In the genomic region with DNA sequence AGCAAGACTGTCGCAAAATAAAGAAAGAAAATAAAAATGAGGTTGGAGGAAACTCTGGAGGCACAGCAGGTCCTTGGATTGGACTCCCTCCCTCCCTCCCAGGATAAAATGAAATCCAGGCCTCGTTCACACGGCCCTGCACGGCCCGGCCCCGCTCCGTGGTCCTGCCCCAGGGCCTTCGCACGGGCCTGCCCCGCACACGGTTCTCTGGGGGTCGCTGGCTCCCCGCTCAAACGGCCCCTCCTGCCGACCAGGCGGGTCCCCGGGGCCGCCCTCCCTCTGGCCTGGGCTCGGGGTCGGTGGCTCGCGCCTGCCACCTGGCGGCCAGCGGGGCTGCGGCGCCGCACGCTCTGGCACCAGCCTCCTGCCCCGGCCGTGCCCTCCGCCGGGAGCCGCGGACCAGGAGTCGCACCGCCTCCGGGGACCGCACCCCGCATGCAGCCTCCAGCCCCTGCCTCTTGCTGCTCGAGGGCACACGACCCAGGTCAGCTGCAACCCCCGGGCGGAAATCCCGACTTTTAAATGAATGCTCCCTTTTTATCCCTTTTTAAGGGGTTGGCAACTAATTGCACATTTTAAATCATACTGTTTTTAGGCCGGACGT, we compare ENCODE assay signal across 8 cellular contexts. TPM values are rescaled to one million over a fixed set of nuclear protein-coding genes. Genes with fewer than 3 reads are reported as not detected.
DNase-seq lines count a peak whose midpoint lies in the region; ATAC-seq and TF ChIP-seq lines count a peak whose summit lies in the region.

No MANE protein-coding gene starts in this region.

- DNase-seq in NCI-H2081 (lab: John Stamatoyannopoulos, UW) (peak; percentile 45 to 46), NCI-H2081 treated with DMSO at 0.1 percent for 48 hours (lab: John Stamatoyannopoulos, UW) (no peak), PC-9 (peak in 1 of 2 experiments; percentile 79), foreskin fibroblast (peak; percentile 40 to 84), occipital lobe (lab: John Stamatoyannopoulos, UW) (peak; percentile 46), superior temporal gyrus (ENCODE audit: extremely low spot score) (peak; percentile 69)
- DNase-seq in activated T-helper 2 cell treated with anti-CD3 and anti-CD28 coated beads, Interferon-gamma antibody, Interleukin-2, Interleukin-4, amounts not matched to agents 10 μg/mL and 5 μg/mL and 100 μg/mL, durations not matched to agents 14 hours and 24 hours and 36 hours (ENCODE audit: low spot score), result peak; percentile 74

- ATAC-seq in HG03432 (IDR thresholded peaks at IDR 0.05; ENCODE audit: unreplicated experiment), result peak; percentile 59

- H3K4me1 ChIP-seq in PC-9 (replicated peaks; ENCODE audit: insufficient read depth), result peaks cover 17% of the 10 kb centered on the region

- no peaks in the 10 kb centered on the region; the same call in 1 of the 2 replicates for H4K20me1 ChIP-seq in PC-9 (ENCODE audit: insufficient read depth)

- no peaks in the 10 kb centered on the region for H3K9me3 ChIP-seq in PC-9 (ENCODE audit: insufficient read depth, low read depth)

- peaks cover 28% of the 10 kb centered on the region for H3F3A ChIP-seq in PC-9 (ENCODE audit: insufficient read depth, low read depth)

- TF ChIP-seq CTCF in PC-9 (conservative IDR thresholded peaks at IDR 0.05) (peak; percentile 73), foreskin fibroblast (IDR thresholded peaks at IDR 0.05; ENCODE audit: low read depth, low read length) (peak; percentile 39)

- H3K4me3 Mint-ChIP-seq in activated T-helper 2 cell treated with anti-CD3 and anti-CD28 coated beads, Interferon-gamma antibody, Interleukin-2, Interleukin-4, amounts not matched to agents 10 μg/mL and 5 μg/mL and 100 μg/mL, durations not matched to agents 14 hours and 24 hours and 36 hours (ENCODE audit: low read depth), result peak overlapping the region; percentile 13

- H3K4me3 ChIP-seq in PC-9, result peak overlapping the region; percentile 53; the same call in 1 of the 2 replicates
- H3K4me3 ChIP-seq in foreskin fibroblast (ENCODE audit: low read depth in 1 of 2, low read length in 2 of 2), result peak overlapping the region; percentile 41 to 44

- H3K36me3 ChIP-seq in PC-9 (ENCODE audit: low read depth), result no peaks in the 10 kb centered on the region

- BruUV-seq in PC-9 (replicated peaks; lab: Mats Ljungman, UMichigan), result no TSS peak

- H3K27me3 ChIP-seq in PC-9 (ENCODE audit: insufficient read depth, low read depth), result no peaks in the 10 kb centered on the region

- intact Hi-C loops in PC-9 (cut with micrococcal nuclease; ENCODE audit: unreplicated experiment), result loop anchor here (1.0 to 10.0 kb wide), 2 partner anchors 61 to 128 kb away; partner anchors contain the start of genes CFD and ELANE
- intact Hi-C loops in activated T-helper 2 cell treated with anti-CD3 and anti-CD28 coated beads, Interferon-gamma antibody, Interleukin-2, Interleukin-4, amounts not matched to agents 10 μg/mL and 5 μg/mL and 100 μg/mL, durations not matched to agents 14 hours and 24 hours and 36 hours (cut with micrococcal nuclease), result loop anchor here (1.0 to 5.0 kb wide), 2 partner anchors 61 to 120 kb away; no protein-coding TSS in a partner anchor

- H3K27ac Mint-ChIP-seq in activated T-helper 2 cell treated with anti-CD3 and anti-CD28 coated beads, Interferon-gamma antibody, Interleukin-2, Interleukin-4, amounts not matched to agents 10 μg/mL and 5 μg/mL and 100 μg/mL, durations not matched to agents 14 hours and 24 hours and 36 hours, result no peak overlapping the region

- peaks cover 11% of the 10 kb centered on the region for H3K4me1 Mint-ChIP-seq in activated T-helper 2 cell treated with anti-CD3 and anti-CD28 coated beads, Interferon-gamma antibody, Interleukin-2, Interleukin-4, amounts not matched to agents 10 μg/mL and 5 μg/mL and 100 μg/mL, durations not matched to agents 14 hours and 24 hours and 36 hours (ENCODE audit: low read depth)

- H3K36me3 Mint-ChIP-seq in activated T-helper 2 cell treated with anti-CD3 and anti-CD28 coated beads, Interferon-gamma antibody, Interleukin-2, Interleukin-4, amounts not matched to agents 10 μg/mL and 5 μg/mL and 100 μg/mL, durations not matched to agents 14 hours and 24 hours and 36 hours (ENCODE audit: low read depth), result peaks cover 8% of the 10 kb centered on the region

- H3K79me2 ChIP-seq in PC-9 (ENCODE audit: low read depth), result peaks cover 9% of the 10 kb centered on the region

- H2AFZ ChIP-seq in PC-9, result no peak overlapping the region; the same call in 1 of the 2 replicates

- H3K9me2 ChIP-seq in PC-9 (ENCODE audit: insufficient read depth), result no peaks in the 10 kb centered on the region

- POLR2A ChIA-PET in PC-9 (lab: Charles Lee; ENCODE audit: unreplicated experiment), result no interaction called here

- H3K27ac ChIP-seq in PC-9, result no peak overlapping the region

- H3K9me3 Mint-ChIP-seq in activated T-helper 2 cell treated with anti-CD3 and anti-CD28 coated beads, Interferon-gamma antibody, Interleukin-2, Interleukin-4, amounts not matched to agents 10 μg/mL and 5 μg/mL and 100 μg/mL, durations not matched to agents 14 hours and 24 hours and 36 hours, result no peaks in the 10 kb centered on the region

- CTCF ChIA-PET in PC-9 (lab: Charles Lee), result no interaction called here

- no peaks in the 10 kb centered on the region for H3K27me3 Mint-ChIP-seq in activated T-helper 2 cell treated with anti-CD3 and anti-CD28 coated beads, Interferon-gamma antibody, Interleukin-2, Interleukin-4, amounts not matched to agents 10 μg/mL and 5 μg/mL and 100 μg/mL, durations not matched to agents 14 hours and 24 hours and 36 hours (ENCODE audit: low read depth)

- peak overlapping the region; percentile 85 for H3K4me2 ChIP-seq in PC-9

RNA-seq across cellular contexts. Expression of gene WDR18, which starts 1.5 kb away (rescaled TPM):
- total RNA-seq in PC-9 (2021) (61.5 and 95.3 TPM in 2 replicates), occipital lobe (44.1 TPM)
- total RNA-seq in activated T-helper 2 cell treated with anti-CD3 and anti-CD28 coated beads, Interferon-gamma antibody, Interleukin-2, Interleukin-4, amounts not matched to agents 10 μg/mL and 5 μg/mL and 100 μg/mL, durations not matched to agents 14 hours and 24 hours and 36 hours, result 88.6 and 94.9 TPM in 2 replicates

RNA-seq across cellular contexts. Expression of gene GRIN3B, which starts 17.6 kb away (rescaled TPM):
- 0.11 and 0.13 TPM in 2 replicates for total RNA-seq in PC-9 (2021)
- total RNA-seq in activated T-helper 2 cell treated with anti-CD3 and anti-CD28 coated beads, Interferon-gamma antibody, Interleukin-2, Interleukin-4, amounts not matched to agents 10 μg/mL and 5 μg/mL and 100 μg/mL, durations not matched to agents 14 hours and 24 hours and 36 hours, result 0.11 TPM in 1 of 2 replicates, not detected in the other
- not detected for total RNA-seq in occipital lobe

RNA-seq across cellular contexts. Expression of gene TMEM259, which starts 38.3 kb away (rescaled TPM):
- total RNA-seq in PC-9 (2021) (155 and 162 TPM in 2 replicates), occipital lobe (33.8 TPM)
- 137 and 138 TPM in 2 replicates for total RNA-seq in activated T-helper 2 cell treated with anti-CD3 and anti-CD28 coated beads, Interferon-gamma antibody, Interleukin-2, Interleukin-4, amounts not matched to agents 10 μg/mL and 5 μg/mL and 100 μg/mL, durations not matched to agents 14 hours and 24 hours and 36 hours

RNA-seq across cellular contexts. Expression of gene RNU6-2, which starts 38.7 kb away (rescaled TPM):
- total RNA-seq in PC-9 (2021) (not detected in 2 replicates), occipital lobe (not detected)
- total RNA-seq in activated T-helper 2 cell treated with anti-CD3 and anti-CD28 coated beads, Interferon-gamma antibody, Interleukin-2, Interleukin-4, amounts not matched to agents 10 μg/mL and 5 μg/mL and 100 μg/mL, durations not matched to agents 14 hours and 24 hours and 36 hours, result not detected in 2 replicates

RNA-seq across cellular contexts. Expression of gene CNN2, which starts 43.7 kb away (rescaled TPM):
- total RNA-seq in PC-9 (2021) (168 and 206 TPM in 2 replicates), occipital lobe (9.5 TPM)
- total RNA-seq in activated T-helper 2 cell treated with anti-CD3 and anti-CD28 coated beads, Interferon-gamma antibody, Interleukin-2, Interleukin-4, amounts not matched to agents 10 μg/mL and 5 μg/mL and 100 μg/mL, durations not matched to agents 14 hours and 24 hours and 36 hours, result 160 and 163 TPM in 2 replicates
